In genomic region chr7:132944774-132945173, GRCh38 we compare ENCODE assay signal across 18 cellular contexts.
DNase-seq lines count a peak whose midpoint lies in the region; ATAC-seq, FAIRE-seq and TF ChIP-seq lines count a peak whose summit lies in the region.
"Had no signal": no experiment of that assay in that cellular context is flagged by ENCODE, and none has a peak within 500 bp of the region (broad histone marks: within the 10 kb centered on the region; RNA-seq: fewer than 3 reads in every experiment).

No MANE protein-coding gene starts in this region.

- H3K4me3 ChIP-seq in LNCaP clone FGC (ENCODE audit: low read depth, low read length): no peak overlapping the region
- no peak overlapping the region for H3K4me3 ChIP-seq in effector memory CD4-positive, alpha-beta T cell (ENCODE audit: insufficient read depth, low read depth, low read length, poor library complexity, severe bottlenecking)
- H3K4me3 ChIP-seq: GM12878, GM23338 had no signal

- DNase-seq in GM19239 (ENCODE audit: insufficient read length, low spot score) (no peak), LNCaP clone FGC (ENCODE audit: low read depth) (peak; percentile 46), left colon (no peak)
- no peak for DNase-seq in effector memory CD4-positive, alpha-beta T cell
- DNase-seq: 8988T; C1 segment of cervical spinal cord; Caco-2; CD8-positive, alpha-beta T cell; DMS153; DND-41; GDM1; H9 had no signal

- FAIRE-seq in A204.1 (lab: Jason Lieb, UNC) (peak; percentile 63), GM19239 (lab: Jason Lieb, UNC) (peak; percentile 21)
- FAIRE-seq: GM12878 had no signal

- H3K9me3 ChIP-seq in effector memory CD4-positive, alpha-beta T cell (ENCODE audit: control insufficient read depth, low read length): no peaks in the 10 kb centered on the region
- H3K9me3 ChIP-seq: Caco-2 had no signal

- no peak for TF ChIP-seq CTCF in LNCaP clone FGC (IDR thresholded peaks at IDR 0.05; ENCODE audit: control insufficient read depth, extremely low read depth, insufficient read depth)

- ATAC-seq in left colon (peak; percentile 82), HG02759 (IDR thresholded peaks at IDR 0.05; ENCODE audit: unreplicated experiment) (no peak), GM18909 (IDR thresholded peaks at IDR 0.05; ENCODE audit: poor library complexity, unreplicated experiment) (no peak)
- ATAC-seq: CD8-positive, alpha-beta T cell; GM12878; GM23338; HCT116 had no signal

- H3K27ac ChIP-seq in effector memory CD4-positive, alpha-beta T cell (ENCODE audit: insufficient read depth, low read length, poor library complexity, severe bottlenecking): no peak overlapping the region

- no peaks in the 10 kb centered on the region for H3K4me1 ChIP-seq in effector memory CD4-positive, alpha-beta T cell (ENCODE audit: control insufficient read depth, insufficient read depth, low read length, poor library complexity, severe bottlenecking)
- H3K4me1 ChIP-seq: Caco-2 had no signal

- intact Hi-C loops in left colon (cut with DNase I, micrococcal nuclease): no loop called here

- H3K27me3 ChIP-seq in effector memory CD4-positive, alpha-beta T cell (replicated peaks; ENCODE audit: control insufficient read depth, insufficient read depth, low read length, poor library complexity, severe bottlenecking): no peaks in the 10 kb centered on the region

- no peaks in the 10 kb centered on the region for H3K36me3 ChIP-seq in effector memory CD4-positive, alpha-beta T cell (ENCODE audit: control insufficient read depth, insufficient read depth, low read length)
